Comparison of ENCODE assay signal across 14 cellular contexts in genomic region chr2:106163948-106164580, GRCh38. TPM values are rescaled to one million over a fixed set of nuclear protein-coding genes. Genes with fewer than 3 reads are reported as not detected.
A peak's percentile ranks its signal among the peaks of the same experiment; 100 is the strongest.
DNase-seq lines count a peak whose midpoint lies in the region; ATAC-seq and TF ChIP-seq lines count a peak whose summit lies in the region.
"Had no signal": no experiment of that assay in that cellular context is flagged by ENCODE, and none has a peak within 500 bp of the region (broad histone marks: within the 10 kb centered on the region; RNA-seq: fewer than 3 reads in every experiment).

No MANE protein-coding gene starts in this region.

- H3K27me3 Mint-ChIP-seq in activated T-cell treated with anti-CD3 and anti-CD28 coated beads, Interleukin-2, amount 50 U/mL, for 72 hours (ENCODE audit: low read depth) = no peaks in the 10 kb centered on the region
- H3K27me3 Mint-ChIP-seq in WTC11 (ENCODE audit: low read depth) = no peaks in the 10 kb centered on the region

- intact Hi-C loops in spleen (cut with DNase I; ENCODE audit: low total_unique reads) = no loop called here

- WGBS in spleen, 5 donors = 41 to 60% (median 54%) methylated on average over 6 of the region's 6 CpGs

- peaks cover 14 to 80% (median 40%) of the 10 kb centered on the region in 6 donors for H3K4me1 ChIP-seq in spleen
- H3K4me1 ChIP-seq: Peyer's patch had no signal

- TF ChIP-seq CTCF in choroid plexus epithelial cell (conservative IDR thresholded peaks at IDR 0.05; ENCODE audit: low read depth, low read length) (no peak), spleen (IDR thresholded peaks at IDR 0.05 in 8 of 11, conservative IDR thresholded peaks at IDR 0.05 in 3 of 11) (no peak), WTC11 (IDR thresholded peaks at IDR 0.05) (no peak)

- H3K9me3 ChIP-seq in spleen = no peaks in the 10 kb centered on the region
- H3K9me3 ChIP-seq: HAP-1, mucosa of descending colon, Peyer's patch had no signal

- peaks cover 2 to 3% of the 10 kb centered on the region in 2 donors for H3K36me3 Mint-ChIP-seq in activated T-cell treated with anti-CD3 and anti-CD28 coated beads, Interleukin-2, amount 50 U/mL, for 72 hours (ENCODE audit: insufficient read depth in 2 of 2)
- H3K36me3 Mint-ChIP-seq in WTC11 = peaks cover 19% of the 10 kb centered on the region; the same call in 1 of the 2 replicates

- no peak for DNase-seq in activated T-cell treated with anti-CD3 and anti-CD28 coated beads, Interleukin-2, amount 50 U/mL, for 72 hours
- no peak for DNase-seq in activated T-cell treated with anti-CD3 and anti-CD28 coated beads, Interleukin-2, amount 50 U/mL, for 48 hours
- DNase-seq in NCI-H774 (lab: John Stamatoyannopoulos, UW) (peak; percentile 7), choroid plexus epithelial cell (ENCODE audit: low read depth) (peak; percentile 49), spleen (no peak), NCI-H526 treated with DMSO at 0.1 percent for 48 hours (lab: John Stamatoyannopoulos, UW) (no peak), WTC11 (ENCODE audit: low spot score) (no peak)
- DNase-seq: activated CD4-positive, alpha-beta T cell treated with anti-CD3 and anti-CD28 coated beads, Interleukin-2, amount 50 U/mL, for 48 hours; dermis blood vessel endothelial cell; immature natural killer cell; mucosa of descending colon; Peyer's patch had no signal

- ATAC-seq in activated T-cell treated with anti-CD3 and anti-CD28 coated beads, Interleukin-2, amount 50 U/mL, for 72 hours (replicated peaks in 1 of 2) = no peak
- no peak for ATAC-seq in HG03439 (IDR thresholded peaks at IDR 0.05; ENCODE audit: unreplicated experiment)
- ATAC-seq in WTC11 = no peak
- ATAC-seq: mucosa of descending colon had no signal

- H3K27me3 ChIP-seq in spleen (replicated peaks in 1 of 7) = no peaks in the 10 kb centered on the region
- H3K27me3 ChIP-seq: Peyer's patch had no signal

- POLR2A ChIA-PET in WTC11 (lab: Charles Lee) = no interaction called here

- peaks cover 80% of the 10 kb centered on the region for H3K4me1 Mint-ChIP-seq in activated T-cell treated with anti-CD3 and anti-CD28 coated beads, Interleukin-2, amount 50 U/mL, for 72 hours (ENCODE audit: low read depth)
- H3K4me1 Mint-ChIP-seq in WTC11 = peaks cover 61% of the 10 kb centered on the region

- H3K27ac ChIP-seq in spleen = peak overlapping the region in 6 of 8 donors; percentile 4 to 65 (median 47)

- peak overlapping the region; percentile 7 to 52 for H3K4me3 Mint-ChIP-seq in activated T-cell treated with anti-CD3 and anti-CD28 coated beads, Interleukin-2, amount 50 U/mL, for 72 hours
- H3K4me3 Mint-ChIP-seq in WTC11 = no peak overlapping the region
- H3K4me3 Mint-ChIP-seq: immature natural killer cell had no signal

- CTCF ChIA-PET in WTC11 (lab: Charles Lee) = interaction anchor here (1.1 to 2.6 kb wide), 3 partner anchors 13 to 59 kb away, joined by 3 to 13 read pairs (median 10); no protein-coding TSS in a partner anchor

- peaks cover 0 to 29% (median 4%) of the 10 kb centered on the region in 6 donors for H3K36me3 ChIP-seq in spleen

- TF ChIP-seq POLR2A in spleen (IDR thresholded peaks at IDR 0.05) = no peak

- no peaks in the 10 kb centered on the region for H3K9me3 Mint-ChIP-seq in activated T-cell treated with anti-CD3 and anti-CD28 coated beads, Interleukin-2, amount 50 U/mL, for 72 hours
- H3K9me3 Mint-ChIP-seq in WTC11 = no peaks in the 10 kb centered on the region
- H3K9me3 Mint-ChIP-seq: immature natural killer cell had no signal

- H3K4me3 ChIP-seq in choroid plexus epithelial cell (ENCODE audit: low read depth, low read length) (no peak overlapping the region), spleen (no peak overlapping the region)
- H3K4me3 ChIP-seq: HAP-1, mucosa of descending colon, Peyer's patch had no signal

- H3K27ac Mint-ChIP-seq in activated T-cell treated with anti-CD3 and anti-CD28 coated beads, Interleukin-2, amount 50 U/mL, for 72 hours = peak overlapping the region; percentile 45
- H3K27ac Mint-ChIP-seq in WTC11 = no peak overlapping the region; the same call in 1 of the 2 replicates

TF ChIP-seq in WTC11, 78 proteins besides CTCF, POLR2A, EP300 and RAD21:
- TF ChIP-seq KAT7 (CRISPR knock-in tag; IDR thresholded peaks at IDR 0.05; ENCODE audit: borderline replicate concordance) = no peak
- TF ChIP-seq PRDM15 (CRISPR knock-in tag; IDR thresholded peaks at IDR 0.05) = no peak
- no peak for TF ChIP-seq CREM (CRISPR knock-in tag; IDR thresholded peaks at IDR 0.05)

RNA-seq across cellular contexts. Expression of gene UXS1, which starts 30.0 kb away (rescaled TPM):
- total RNA-seq in activated T-cell treated with anti-CD3 and anti-CD28 coated beads, Interleukin-2, amount 50 U/mL, for 72 hours = 10 to 100 TPM; 33.9 to 39.9 TPM
- total RNA-seq in spleen (10 to 100 TPM; 32.1 to 60.1 (median 44.3) TPM), WTC11 (2021) (39.2 to 44.7 TPM (median 42.6 TPM) in 3 replicates)
- 10 to 100 TPM in 2 of 3 donors, 1 to 10 TPM in 1; 9.5 to 14.1 (median 13.0) TPM for polyA plus RNA-seq in spleen

Comparison
In these comparisons a context has a peak if more than half of its experiments do, and no peak if none do; other contexts are left out.
1. DNase-seq: peak in NCI-H774 (single experiment) and choroid plexus epithelial cell (single experiment); none in activated T-cell treated with anti-CD3 and anti-CD28 coated beads, Interleukin-2, amount 50 U/mL, for 72 hours (0 of 2), activated T-cell treated with anti-CD3 and anti-CD28 coated beads, Interleukin-2, amount 50 U/mL, for 48 hours (0 of 2), spleen (single experiment), NCI-H526 treated with DMSO at 0.1 percent for 48 hours (single experiment) and WTC11 (single experiment).